ENCODE assay signal across 10 cellular contexts in the genomic region with DNA sequence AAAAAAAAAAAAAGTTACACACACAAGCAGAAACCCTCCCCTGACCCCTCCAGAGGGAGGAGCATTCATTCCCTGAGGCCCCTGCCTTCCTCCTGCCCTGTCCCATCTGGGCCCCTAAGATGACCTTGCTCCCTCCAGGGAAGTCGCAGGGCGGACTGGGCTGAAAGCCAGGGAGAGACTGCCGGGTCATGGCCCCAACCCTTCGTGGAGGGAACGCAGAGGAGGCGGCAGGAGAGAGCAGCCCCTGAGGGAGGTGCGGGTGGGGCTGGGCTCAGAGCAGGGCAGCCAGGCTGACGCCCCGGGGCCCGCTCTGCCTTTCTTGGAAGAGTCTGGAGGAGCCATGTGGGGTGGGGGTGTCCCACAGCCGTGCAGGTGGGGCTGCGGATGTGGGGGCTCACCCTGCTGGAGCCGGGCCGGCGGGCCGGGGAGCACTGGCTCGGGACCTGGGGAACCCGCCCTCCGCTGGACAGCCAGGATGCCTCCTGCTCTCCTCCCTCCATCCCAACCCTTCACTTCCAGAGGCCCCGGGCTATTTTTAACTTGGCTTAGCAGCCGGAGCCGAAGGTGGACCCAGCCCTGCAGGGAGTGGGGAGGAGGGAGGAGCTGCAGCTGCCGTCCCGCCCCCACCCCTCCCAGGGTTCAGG. TPM values are rescaled to one million over a fixed set of nuclear protein-coding genes. Genes with fewer than 3 reads are reported as not detected.
DNase-seq lines count a peak whose midpoint lies in the region; ATAC-seq lines count a peak whose summit lies in the region.
"Had no signal": no experiment of that assay in that cellular context is flagged by ENCODE, and none has a peak within 500 bp of the region (broad histone marks: within the 10 kb centered on the region; RNA-seq: fewer than 3 reads in every experiment).

No MANE protein-coding gene starts in this region.

- no peak for ATAC-seq in HG02938 (IDR thresholded peaks at IDR 0.05; ENCODE audit: unreplicated experiment)
- no peak for ATAC-seq in HG03196 (IDR thresholded peaks at IDR 0.05; ENCODE audit: unreplicated experiment)

- H3K4me1 ChIP-seq in skeletal muscle satellite cell (ENCODE audit: control insufficient read depth, insufficient read depth, low read length), result peaks cover 7% of the 10 kb centered on the region

- no peak overlapping the region for H3K9ac ChIP-seq in skeletal muscle satellite cell (ENCODE audit: low read depth, low read length)

- no peaks in the 10 kb centered on the region for H3K36me3 ChIP-seq in skeletal muscle satellite cell (ENCODE audit: insufficient read depth, low read length)

- DNase-seq in HCEC 1CT (peak; percentile 31), SW480 (ENCODE audit: low spot score) (peak; percentile 77), hepatic stellate cell (ENCODE audit: low spot score) (peak; percentile 86), COLO668 (lab: John Stamatoyannopoulos, UW; ENCODE audit: unreplicated experiment) (no peak), NCI-H2029 (lab: John Stamatoyannopoulos, UW) (no peak)
- DNase-seq: activated naive CD4-positive, alpha-beta T cell treated with anti-CD3 and anti-CD28 coated beads, Interleukin-2, amount 10 ng/mL, durations not matched to agents 7 days and 5 days; NCI-H446 treated with DMSO at 0.1 percent for 48 hours had no signal

- H3K9me3 ChIP-seq in skeletal muscle satellite cell (replicated peaks; ENCODE audit: low read length), result no peaks in the 10 kb centered on the region

- H3K27me3 ChIP-seq in skeletal muscle satellite cell (ENCODE audit: control insufficient read depth, insufficient read depth, low read length), result peaks cover 31% of the 10 kb centered on the region

- no peak overlapping the region for H3K4me3 ChIP-seq in skeletal muscle satellite cell (ENCODE audit: low read length)

- H3K4me2 ChIP-seq in skeletal muscle satellite cell (ENCODE audit: low read length), result peak overlapping the region; percentile 25

RNA-seq across cellular contexts. Expression of a gene that starts 15.0 kb away (rescaled TPM):
- not detected in 2 replicates for total RNA-seq in skeletal muscle satellite cell (2012; rRNA removed)

RNA-seq across cellular contexts. Expression of a gene that starts 15.2 kb away (rescaled TPM):
- total RNA-seq in skeletal muscle satellite cell (2012; rRNA removed), result 1.0 and 1.3 TPM in 2 replicates

RNA-seq across cellular contexts. Expression of a gene that starts 18.8 kb away (rescaled TPM):
- total RNA-seq in skeletal muscle satellite cell (2012; rRNA removed), result 126 and 129 TPM in 2 replicates

RNA-seq across cellular contexts. Expression of a gene that starts 48.7 kb away (rescaled TPM):
- total RNA-seq in skeletal muscle satellite cell (2012; rRNA removed), result 47.7 and 48.9 TPM in 2 replicates

Comparison
In these comparisons a context has a peak if more than half of its experiments do, and no peak if none do; other contexts are left out.
1. DNase-seq: peak in HCEC 1CT (single experiment), SW480 (single experiment) and hepatic stellate cell (single experiment); none in COLO668 (single experiment) and NCI-H2029 (single experiment).